ENCODE assay signal across 8 cellular contexts in the genomic region with DNA sequence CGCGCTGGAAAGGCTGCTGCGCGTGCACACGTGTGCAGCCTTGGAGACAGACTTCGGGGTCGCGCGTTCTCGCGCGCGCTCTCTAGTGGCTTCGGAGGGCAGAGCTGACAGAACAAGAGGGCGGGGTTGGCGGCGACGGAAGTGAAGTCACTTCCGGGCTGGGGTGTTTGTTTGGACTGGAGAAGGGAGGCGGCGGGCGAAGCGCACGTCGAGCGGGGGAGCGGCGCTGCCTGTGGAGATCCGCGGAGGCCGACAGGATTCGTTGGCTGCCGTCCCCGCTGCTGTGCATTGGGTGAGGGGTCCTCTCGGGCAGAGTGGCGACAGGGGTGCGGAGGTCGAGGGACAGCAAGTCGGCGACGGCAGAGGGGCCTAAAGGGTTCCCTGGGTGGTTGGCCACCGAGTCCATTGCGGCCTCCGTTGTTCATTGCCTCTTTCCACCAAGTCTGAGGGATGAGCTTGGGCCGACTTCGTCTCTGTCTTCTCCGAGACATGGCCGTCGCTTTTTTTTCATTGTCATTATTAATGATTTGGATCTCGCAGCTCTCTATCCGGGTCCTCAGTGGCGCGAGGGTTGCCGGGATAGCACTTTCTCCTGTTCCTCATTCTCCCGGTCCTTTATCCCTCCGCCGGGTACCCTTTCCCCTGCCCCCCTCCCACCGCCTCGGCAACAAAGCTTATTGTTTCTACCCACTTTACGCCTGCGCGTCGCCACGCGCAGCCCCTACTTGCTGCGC. TPM values are rescaled to one million over a fixed set of nuclear protein-coding genes. Genes with fewer than 3 reads are reported as not detected.
DNase-seq lines count a peak whose midpoint lies in the region; ATAC-seq and TF ChIP-seq lines count a peak whose summit lies in the region.

A gene with protein sequence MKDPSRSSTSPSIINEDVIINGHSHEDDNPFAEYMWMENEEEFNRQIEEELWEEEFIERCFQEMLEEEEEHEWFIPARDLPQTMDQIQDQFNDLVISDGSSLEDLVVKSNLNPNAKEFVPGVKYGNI (plus strand): TSS at position 166 of the 734 bp plus-strand sequence. CDS start 21,931 bp downstream, outside the sequence.

- H3K36me3 Mint-ChIP-seq in chondrocyte (ENCODE audit: low read depth) = no peaks in the 10 kb centered on the region

- no peaks in the 10 kb centered on the region for H3K9me3 Mint-ChIP-seq in chondrocyte (ENCODE audit: low read depth)

- peak within 1 kb of the TSS; percentile 98 for H3K4me3 ChIP-seq in BE2C (ENCODE audit: low read depth, low read length)

- no peaks in the 10 kb centered on the region for H3K9me3 ChIP-seq in BE2C

- TF ChIP-seq CTCF in BE2C (IDR thresholded peaks at IDR 0.05; ENCODE audit: low read depth, low read length) (peak; percentile 73), chondrocyte (IDR thresholded peaks at IDR 0.05) (peak; percentile 82)

- H3K36me3 ChIP-seq in BE2C = peaks cover 8% of the 10 kb centered on the region

- H3K27me3 Mint-ChIP-seq in chondrocyte (ENCODE audit: low read depth) = no peaks in the 10 kb centered on the region

- peak; percentile 96 for ATAC-seq in HG03439 (IDR thresholded peaks at IDR 0.05; ENCODE audit: unreplicated experiment)

- peak; percentile 99 for DNase-seq in BE2C
- DNase-seq in NCI-H510A treated with DMSO at 0.1 percent for 48 hours (lab: John Stamatoyannopoulos, UW) = peak; percentile 90
- DNase-seq in activated CD4-positive, alpha-beta T cell treated with anti-CD3 and anti-CD28 coated beads for 24 hours (ENCODE audit: low read depth in 2 of 2) = peak; percentile 94 to 96
- peak; percentile 99 for DNase-seq in chondrocyte (ENCODE audit: low spot score)
- DNase-seq in kidney glomerular epithelial cell (lab: John Stamatoyannopoulos, UW) = peak; percentile 94
- peak; percentile 90 to 95 for DNase-seq in stimulated activated CD4-positive, alpha-beta T cell treated with anti-CD3 and anti-CD28 coated beads, Interleukin-1b, Interleukin-23, amount 100 ng/mL, for 1 hour (ENCODE audit: low read depth in 2 of 2)

- TF ChIP-seq POLR2A in GM19193 (IDR thresholded peaks at IDR 0.05; ENCODE audit: extremely low read depth, insufficient read depth, insufficient read length) = peak; percentile 83

- peaks cover 39% of the 10 kb centered on the region for H3K4me1 Mint-ChIP-seq in chondrocyte (ENCODE audit: low read depth)

- peak within 1 kb of the TSS; percentile 99 for H3K4me3 Mint-ChIP-seq in chondrocyte (ENCODE audit: unreplicated experiment)

- no peaks in the 10 kb centered on the region for H3K4me1 ChIP-seq in BE2C

- peak within 1 kb of the TSS; percentile 99 for H3K27ac Mint-ChIP-seq in chondrocyte (ENCODE audit: unreplicated experiment)

- no peaks in the 10 kb centered on the region for H3K27me3 ChIP-seq in BE2C

RNA-seq across cellular contexts. Expression of the gene that starts here (rescaled TPM):
- polyA plus RNA-seq in BE2C (2012; ENCODE audit: insufficient read depth, insufficient read length, low read depth) = 185 TPM
- 43.8 to 53.0 TPM (median 47.9 TPM) in 3 replicates for total RNA-seq in chondrocyte

Comparison
In these comparisons a context has a peak if more than half of its experiments do, and no peak if none do; other contexts are left out.
1. Peak in every context shown above with its lines: DNase-seq, ATAC-seq and H3K4me3 ChIP-seq.